ENCODE assay signal across 23 cellular contexts in genomic region chr3:112005091-112005672, GRCh38. TPM values are rescaled to one million over a fixed set of nuclear protein-coding genes. Genes with fewer than 3 reads are reported as not detected.
DNase-seq lines count a peak whose midpoint lies in the region; ATAC-seq and TF ChIP-seq lines count a peak whose summit lies in the region.
"Had no signal": no experiment of that assay in that cellular context is flagged by ENCODE, and none has a peak within 500 bp of the region (broad histone marks: within the 10 kb centered on the region; RNA-seq: fewer than 3 reads in every experiment).

No MANE protein-coding gene starts in this region.

- peak overlapping the region; percentile 29; the same call in 1 of the 2 replicates for H3K4me2 ChIP-seq in HCT116 (ENCODE audit: low read length)

- no peak overlapping the region for H3K9ac ChIP-seq in HCT116 (ENCODE audit: low read length)

- no peaks in the 10 kb centered on the region for H3K79me2 ChIP-seq in HCT116 (ENCODE audit: insufficient read depth, low read length)

- no peak overlapping the region for H3K4me3 ChIP-seq in HCT116 (replicated peaks in 1 of 2; ENCODE audit: low read depth in 1 of 2, low read length in 2 of 2)
- H3K4me3 ChIP-seq: stomach had no signal

- H3K4me1 Mint-ChIP-seq in activated CD4-positive, alpha-beta T cell treated with anti-CD3 and anti-CD28 coated beads, Interleukin-2, amount 10 ng/mL, durations not matched to agents 24 days and 14 days: peaks cover 47% of the 10 kb centered on the region
- H3K4me1 Mint-ChIP-seq in activated naive CD8-positive, alpha-beta T cell treated with anti-CD3 and anti-CD28 coated beads, Interleukin-2, amount 50 U/mL, for 24 hours: peaks cover 59% of the 10 kb centered on the region
- H3K4me1 Mint-ChIP-seq in neural crest cell: peaks cover 65% of the 10 kb centered on the region
- peaks cover 12 to 17% of the 10 kb centered on the region in 2 donors for H3K4me1 Mint-ChIP-seq in natural killer cell treated with Interleukin-12 subunit alpha and Interleukin-12 subunit beta and Interleukin-15 and Interleukin-18, amount 100 ng/mL, for 72 hours (ENCODE audit: low read depth in 2 of 2)

- TF ChIP-seq RAD21 in HCT116 (IDR thresholded peaks at IDR 0.05; ENCODE audit: low read depth): no peak

- intact Hi-C loops in activated CD4-positive, alpha-beta T cell treated with anti-CD3 and anti-CD28 coated beads, Interleukin-2, amount 10 ng/mL, durations not matched to agents 24 days and 14 days (cut with micrococcal nuclease): no loop called here
- intact Hi-C loops in HCT116 (cut with micrococcal nuclease): no loop called here

- no peak for TF ChIP-seq CTCF in HCT116 (IDR thresholded peaks at IDR 0.05 in 2 of 3, conservative IDR thresholded peaks at IDR 0.05 in 1 of 3; ENCODE audit: borderline replicate concordance in 1 of 3, insufficient read depth in 1 of 3, low read depth in 2 of 3, low read length in 2 of 3)
- no peak for TF ChIP-seq CTCF in neural crest cell (conservative IDR thresholded peaks at IDR 0.05)

- H2AFZ ChIP-seq in HCT116 (ENCODE audit: low read depth, low read length, poor library complexity, severe bottlenecking): no peak overlapping the region

- H3K36me3 ChIP-seq in HCT116 (ENCODE audit: control insufficient read depth in 1 of 2, insufficient read depth in 2 of 2, low read length in 2 of 2): no peaks in the 10 kb centered on the region
- H3K36me3 ChIP-seq: stomach had no signal

- peak overlapping the region; percentile 8 for H3K27ac Mint-ChIP-seq in activated CD4-positive, alpha-beta T cell treated with anti-CD3 and anti-CD28 coated beads, Interleukin-2, amount 10 ng/mL, durations not matched to agents 24 days and 14 days
- H3K27ac Mint-ChIP-seq in activated naive CD8-positive, alpha-beta T cell treated with anti-CD3 and anti-CD28 coated beads, Interleukin-2, amount 50 U/mL, for 24 hours: peak overlapping the region; percentile 52
- H3K27ac Mint-ChIP-seq in neural crest cell (ENCODE audit: unreplicated experiment): no peak overlapping the region
- H3K27ac Mint-ChIP-seq in natural killer cell treated with Interleukin-12 subunit alpha and Interleukin-12 subunit beta and Interleukin-15 and Interleukin-18, amount 100 ng/mL, for 72 hours: peak overlapping the region in 1 of 2 donors; percentile 14
- H3K27ac Mint-ChIP-seq: CD14-positive monocyte, mesothelial cell of epicardium, T-helper 17 cell, WTC11 had no signal

- H3K27me3 Mint-ChIP-seq in activated CD4-positive, alpha-beta T cell treated with anti-CD3 and anti-CD28 coated beads, Interleukin-2, amount 10 ng/mL, durations not matched to agents 24 days and 14 days: no peaks in the 10 kb centered on the region
- H3K27me3 Mint-ChIP-seq in activated naive CD8-positive, alpha-beta T cell treated with anti-CD3 and anti-CD28 coated beads, Interleukin-2, amount 50 U/mL, for 24 hours: no peaks in the 10 kb centered on the region
- H3K27me3 Mint-ChIP-seq in neural crest cell (ENCODE audit: low read depth): no peaks in the 10 kb centered on the region
- H3K27me3 Mint-ChIP-seq in natural killer cell treated with Interleukin-12 subunit alpha and Interleukin-12 subunit beta and Interleukin-15 and Interleukin-18, amount 100 ng/mL, for 72 hours: no peaks in the 10 kb centered on the region
- H3K27me3 Mint-ChIP-seq: T-helper 17 cell had no signal

- no peaks in the 10 kb centered on the region for H3K9me3 ChIP-seq in HCT116 (ENCODE audit: control insufficient read depth in 1 of 2, insufficient read depth in 1 of 2, low read depth in 1 of 2, low read length in 2 of 2)
- H3K9me3 ChIP-seq: stomach had no signal

- BruUV-seq in HCT116 (replicated peaks; lab: Mats Ljungman, UMichigan): no TSS peak

- H3K27ac ChIP-seq in HCT116 (ENCODE audit: low read depth, low read length): no peak overlapping the region
- H3K27ac ChIP-seq: stomach had no signal

- peaks cover 10% of the 10 kb centered on the region for H3K9me3 Mint-ChIP-seq in activated CD4-positive, alpha-beta T cell treated with anti-CD3 and anti-CD28 coated beads, Interleukin-2, amount 10 ng/mL, durations not matched to agents 24 days and 14 days
- no peaks in the 10 kb centered on the region for H3K9me3 Mint-ChIP-seq in activated naive CD8-positive, alpha-beta T cell treated with anti-CD3 and anti-CD28 coated beads, Interleukin-2, amount 50 U/mL, for 24 hours
- H3K9me3 Mint-ChIP-seq in neural crest cell: no peaks in the 10 kb centered on the region
- no peaks in the 10 kb centered on the region for H3K9me3 Mint-ChIP-seq in natural killer cell treated with Interleukin-12 subunit alpha and Interleukin-12 subunit beta and Interleukin-15 and Interleukin-18, amount 100 ng/mL, for 72 hours
- H3K9me3 Mint-ChIP-seq: mesothelial cell of epicardium, WTC11 had no signal

- no peak overlapping the region for H3K4me3 Mint-ChIP-seq in activated CD4-positive, alpha-beta T cell treated with anti-CD3 and anti-CD28 coated beads, Interleukin-2, amount 10 ng/mL, durations not matched to agents 24 days and 14 days
- H3K4me3 Mint-ChIP-seq in activated naive CD8-positive, alpha-beta T cell treated with anti-CD3 and anti-CD28 coated beads, Interleukin-2, amount 50 U/mL, for 24 hours: no peak overlapping the region
- peak overlapping the region; percentile 99 for H3K4me3 Mint-ChIP-seq in neural crest cell
- H3K4me3 Mint-ChIP-seq in natural killer cell treated with Interleukin-12 subunit alpha and Interleukin-12 subunit beta and Interleukin-15 and Interleukin-18, amount 100 ng/mL, for 72 hours: no peak overlapping the region
- H3K4me3 Mint-ChIP-seq: CD14-positive monocyte, mesothelial cell of epicardium, T-helper 17 cell, WTC11 had no signal

- POLR2A ChIA-PET in HCT116 (lab: Charles Lee): interaction anchor here (0.7 to 2.7 kb wide), 2 partner anchors 10 to 20 kb away, joined by 3 to 6 read pairs; no protein-coding TSS in a partner anchor

- H4K20me1 ChIP-seq in HCT116 (ENCODE audit: insufficient read depth): no peaks in the 10 kb centered on the region

- TF ChIP-seq POLR2A in HCT116 (IDR thresholded peaks at IDR 0.05; ENCODE audit: borderline replicate concordance, extremely low read depth, insufficient read depth, insufficient read length): no peak

- H3K9me2 ChIP-seq in HCT116 (ENCODE audit: insufficient read depth): no peaks in the 10 kb centered on the region

- no peaks in the 10 kb centered on the region for H3K36me3 Mint-ChIP-seq in activated CD4-positive, alpha-beta T cell treated with anti-CD3 and anti-CD28 coated beads, Interleukin-2, amount 10 ng/mL, durations not matched to agents 24 days and 14 days (ENCODE audit: low read depth)
- peaks cover 2% of the 10 kb centered on the region for H3K36me3 Mint-ChIP-seq in activated naive CD8-positive, alpha-beta T cell treated with anti-CD3 and anti-CD28 coated beads, Interleukin-2, amount 50 U/mL, for 24 hours (ENCODE audit: low read depth)
- H3K36me3 Mint-ChIP-seq in neural crest cell (ENCODE audit: low read depth): peaks cover 30% of the 10 kb centered on the region
- no peaks in the 10 kb centered on the region for H3K36me3 Mint-ChIP-seq in natural killer cell treated with Interleukin-12 subunit alpha and Interleukin-12 subunit beta and Interleukin-15 and Interleukin-18, amount 100 ng/mL, for 72 hours
- H3K36me3 Mint-ChIP-seq: CD14-positive monocyte, mesothelial cell of epicardium had no signal

- no peaks in the 10 kb centered on the region for H3K27me3 ChIP-seq in HCT116 (ENCODE audit: insufficient read depth, low read length)
- H3K27me3 ChIP-seq: dorsolateral prefrontal cortex had no signal

- peaks cover 2 to 41% of the 10 kb centered on the region in 2 experiments; a peak in 3 of 4 replicates for H3K4me1 ChIP-seq in HCT116 (ENCODE audit: control insufficient read depth in 1 of 2, insufficient read depth in 2 of 2, low read length in 2 of 2)

- peak; percentile 39 for DNase-seq in activated CD4-positive, alpha-beta T cell treated with anti-CD3 and anti-CD28 coated beads, Interleukin-2, amount 10 ng/mL, durations not matched to agents 24 days and 14 days
- DNase-seq in activated CD4-positive, alpha-beta T cell treated with anti-CD3 and anti-CD28 coated beads, Interleukin-2, amount 50 U/mL, for 1 hour: no peak
- no peak for DNase-seq in HCT116 (ENCODE audit: low read depth, low spot score)
- no peak for DNase-seq in activated naive CD8-positive, alpha-beta T cell treated with anti-CD3 and anti-CD28 coated beads, Interleukin-2, amount 50 U/mL, for 24 hours
- DNase-seq in neural crest cell (ENCODE audit: low read depth, low spot score): no peak
- no peak for DNase-seq in T1000 (lab: John Stamatoyannopoulos, UW)
- DNase-seq in natural killer cell treated with Interleukin-12 subunit alpha and Interleukin-12 subunit beta and Interleukin-15 and Interleukin-18, amount 100 ng/mL, for 72 hours (ENCODE audit: low spot score): no peak
- no peak for DNase-seq in HT-29 (ENCODE audit: low spot score)
- DNase-seq: activated CD8-positive, alpha-beta memory T cell treated with anti-CD3 and anti-CD28 coated beads, Interleukin-2, amount 50 U/mL, for 48 hours; dorsolateral prefrontal cortex; hypothalamus; NCI-H1694 treated with DMSO at 0.1 percent for 48 hours; NCI-H446 treated with DMSO at 0.1 percent for 48 hours; retina; SIG-M5; stomach; T-helper 17 cell had no signal

- RAD21 ChIA-PET in HCT116 (lab: Charles Lee; ENCODE audit: low non-redundant PET in 1 of 2, low total read pairs in 2 of 2, uncharacterized antibody in 2 of 2, unreplicated experiment in 2 of 2): no interaction called here

- CTCF ChIA-PET in HCT116 (lab: Charles Lee): interaction anchor here (1.3 to 3.9 kb wide), 3 partner anchors 8 to 38 kb away, joined by 3 to 46 read pairs (median 4); no protein-coding TSS in a partner anchor

- no peak for ATAC-seq in HCT116
- ATAC-seq in activated naive CD8-positive, alpha-beta T cell treated with anti-CD3 and anti-CD28 coated beads, Interleukin-2, amount 50 U/mL, for 24 hours: peak; percentile 5
- no peak for ATAC-seq in natural killer cell treated with Interleukin-12 subunit alpha and Interleukin-12 subunit beta and Interleukin-15 and Interleukin-18, amount 100 ng/mL, for 72 hours
- ATAC-seq: T-helper 17 cell, WTC11 had no signal

RNA-seq across cellular contexts. Expression of gene TAGLN3, which starts 6.5 kb away (rescaled TPM):
- total RNA-seq in activated CD4-positive, alpha-beta T cell treated with anti-CD3 and anti-CD28 coated beads, Interleukin-2, amount 10 ng/mL, durations not matched to agents 24 days and 14 days: 0.33 and 0.44 TPM in 2 replicates
- 0.64 TPM for total RNA-seq in HCT116 (2021; ENCODE audit: unreplicated experiment)
- polyA plus RNA-seq in HCT116 (2012): 0.35 and 0.47 TPM in 2 replicates
- 62.6 and 70.2 TPM in 2 replicates for total RNA-seq in neural crest cell
- total RNA-seq in natural killer cell treated with Interleukin-12 subunit alpha and Interleukin-12 subunit beta and Interleukin-15 and Interleukin-18, amount 100 ng/mL, for 72 hours: under 1 TPM in 1 of 2 donors, not detected in 1; 0.74 TPM
- total RNA-seq in HT-29 (2014; rRNA removed; shearing (Covaris generic)): 0.08 TPM in 1 of 2 replicates, not detected in the other
- total RNA-seq: ureter had no signal
- polyA plus RNA-seq: CD14-positive monocyte had no signal

RNA-seq across cellular contexts. Expression of gene ABHD10, which starts 26.4 kb away (rescaled TPM):
- total RNA-seq in activated CD4-positive, alpha-beta T cell treated with anti-CD3 and anti-CD28 coated beads, Interleukin-2, amount 10 ng/mL, durations not matched to agents 24 days and 14 days: 39.5 TPM in 2 replicates
- total RNA-seq in HCT116 (2021; ENCODE audit: unreplicated experiment): 295 TPM
- polyA plus RNA-seq in HCT116 (2012): 142 and 150 TPM in 2 replicates
- total RNA-seq in neural crest cell: 52.7 and 55.6 TPM in 2 replicates
- 10 to 100 TPM; 27.2 to 41.6 TPM for total RNA-seq in natural killer cell treated with Interleukin-12 subunit alpha and Interleukin-12 subunit beta and Interleukin-15 and Interleukin-18, amount 100 ng/mL, for 72 hours
- 16.5 and 22.9 TPM in 2 replicates for total RNA-seq in HT-29 (2014; rRNA removed; shearing (Covaris generic))

RNA-seq across cellular contexts. Expression of gene TMPRSS7, which starts 29.4 kb away (rescaled TPM):
- not detected in 2 replicates for total RNA-seq in activated CD4-positive, alpha-beta T cell treated with anti-CD3 and anti-CD28 coated beads, Interleukin-2, amount 10 ng/mL, durations not matched to agents 24 days and 14 days
- total RNA-seq in HCT116 (2021; ENCODE audit: unreplicated experiment) (not detected), neural crest cell (not detected in 2 replicates)
- 0.04 TPM in 1 of 2 replicates, not detected in the other for polyA plus RNA-seq in HCT116 (2012)
- total RNA-seq in natural killer cell treated with Interleukin-12 subunit alpha and Interleukin-12 subunit beta and Interleukin-15 and Interleukin-18, amount 100 ng/mL, for 72 hours: not detected
- 0.03 TPM in 1 of 2 replicates, not detected in the other for total RNA-seq in HT-29 (2014; rRNA removed; shearing (Covaris generic))
- total RNA-seq: A673, cardiac septum, mesothelial cell of epicardium, WTC11 had no signal
- polyA plus RNA-seq: CD14-positive monocyte had no signal

Comparison
In these comparisons a context has a peak if more than half of its experiments do, and no peak if none do; other contexts are left out.
1. RNA of gene TAGLN3, which starts 6.5 kb away (total RNA-seq): 62.6 to 70.2 TPM in neural crest cell; 0.74 TPM in natural killer cell treated with Interleukin-12 subunit alpha and Interleukin-12 subunit beta and Interleukin-15 and Interleukin-18, amount 100 ng/mL, for 72 hours, 0.64 TPM in HCT116 (single experiment), 0.33 to 0.44 TPM in activated CD4-positive, alpha-beta T cell treated with anti-CD3 and anti-CD28 coated beads, Interleukin-2, amount 10 ng/mL, durations not matched to agents 24 days and 14 days and 0.08 TPM in HT-29; every median in the first group is over 10 times any median in the second.